Comparison of ENCODE assay signal across 1 cellular context in the genomic region with DNA sequence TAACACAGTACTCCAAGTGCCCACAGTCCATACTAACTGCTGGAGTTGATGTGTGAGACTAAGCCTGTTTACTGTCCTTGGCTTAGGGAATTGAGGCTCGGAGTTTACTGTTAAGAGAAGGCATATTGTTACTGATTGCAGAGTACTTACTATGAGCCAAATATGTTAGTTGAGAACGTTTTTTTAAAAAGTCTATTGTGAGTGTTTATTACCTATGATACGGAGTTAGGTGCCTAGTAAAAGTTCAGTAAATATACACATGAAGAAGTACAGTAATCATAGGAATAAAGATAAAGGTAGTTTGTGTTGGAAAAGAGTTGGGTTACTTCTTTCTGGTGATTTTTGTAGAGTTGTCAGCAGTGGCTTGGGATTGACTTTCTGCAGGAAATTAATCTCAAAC.
TF ChIP-seq lines count a peak whose summit lies in the region.

No MANE protein-coding gene starts in this region.

TF ChIP-seq in IMR-90, 13 proteins besides CTCF, POLR2A, EP300 and RAD21:
- no peak for TF ChIP-seq CHD1 (IDR thresholded peaks at IDR 0.05; ENCODE audit: low read depth, low read length)
- TF ChIP-seq MAZ (IDR thresholded peaks at IDR 0.05; ENCODE audit: borderline replicate concordance, low read depth, low read length), result no peak
- TF ChIP-seq, protein P1, sequence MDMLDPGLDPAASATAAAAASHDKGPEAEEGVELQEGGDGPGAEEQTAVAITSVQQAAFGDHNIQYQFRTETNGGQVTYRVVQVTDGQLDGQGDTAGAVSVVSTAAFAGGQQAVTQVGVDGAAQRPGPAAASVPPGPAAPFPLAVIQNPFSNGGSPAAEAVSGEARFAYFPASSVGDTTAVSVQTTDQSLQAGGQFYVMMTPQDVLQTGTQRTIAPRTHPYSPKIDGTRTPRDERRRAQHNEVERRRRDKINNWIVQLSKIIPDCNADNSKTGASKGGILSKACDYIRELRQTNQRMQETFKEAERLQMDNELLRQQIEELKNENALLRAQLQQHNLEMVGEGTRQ (IDR thresholded peaks at IDR 0.05; ENCODE audit: low read depth, low read length), result no peak
- TF ChIP-seq, protein P2, sequence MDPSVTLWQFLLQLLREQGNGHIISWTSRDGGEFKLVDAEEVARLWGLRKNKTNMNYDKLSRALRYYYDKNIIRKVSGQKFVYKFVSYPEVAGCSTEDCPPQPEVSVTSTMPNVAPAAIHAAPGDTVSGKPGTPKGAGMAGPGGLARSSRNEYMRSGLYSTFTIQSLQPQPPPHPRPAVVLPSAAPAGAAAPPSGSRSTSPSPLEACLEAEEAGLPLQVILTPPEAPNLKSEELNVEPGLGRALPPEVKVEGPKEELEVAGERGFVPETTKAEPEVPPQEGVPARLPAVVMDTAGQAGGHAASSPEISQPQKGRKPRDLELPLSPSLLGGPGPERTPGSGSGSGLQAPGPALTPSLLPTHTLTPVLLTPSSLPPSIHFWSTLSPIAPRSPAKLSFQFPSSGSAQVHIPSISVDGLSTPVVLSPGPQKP (IDR thresholded peaks at IDR 0.05; ENCODE audit: borderline replicate concordance, low read depth, low read length), result no peak
- no peak for TF ChIP-seq FOS (IDR thresholded peaks at IDR 0.05; ENCODE audit: low read depth, low read length)
- no peak for TF ChIP-seq MAFK (IDR thresholded peaks at IDR 0.05; ENCODE audit: low read depth, low read length)
